In genomic region chr2:32284321-32284720, GRCh38 we compare ENCODE assay signal across 13 cellular contexts. TPM values are rescaled to one million over a fixed set of nuclear protein-coding genes. Genes with fewer than 3 reads are reported as not detected.
DNase-seq lines count a peak whose midpoint lies in the region; ATAC-seq and TF ChIP-seq lines count a peak whose summit lies in the region.
"Had no signal": no experiment of that assay in that cellular context is flagged by ENCODE, and none has a peak within 500 bp of the region (broad histone marks: within the 10 kb centered on the region; RNA-seq: fewer than 3 reads in every experiment).

No MANE protein-coding gene starts in this region.

- intact Hi-C loops in Right ventricle myocardium superior (cut with DNase I) = no loop called here
- intact Hi-C loops in left cardiac atrium (cut with DNase I) = no loop called here

- peaks cover 28% of the 10 kb centered on the region for H3K4me1 Mint-ChIP-seq in stimulated activated memory B cell treated with anti-CD40 and anti-IgM and Interleukin-4, amounts not matched to agents 10 μg/mL and 1 μg/mL and 100 μg/mL, for 72 hours

- H3K27me3 Mint-ChIP-seq in stimulated activated memory B cell treated with anti-CD40 and anti-IgM and Interleukin-4, amounts not matched to agents 10 μg/mL and 1 μg/mL and 100 μg/mL, for 72 hours = no peaks in the 10 kb centered on the region

- no peak for DNase-seq in Right ventricle myocardium superior
- no peak for DNase-seq in left cardiac atrium
- DNase-seq in NCI-H226 = peak; percentile 56
- no peak for DNase-seq in BE2C
- DNase-seq: gastrocnemius medialis, left colon, NCI-H1105 treated with DMSO at 0.1 percent for 48 hours, ovary had no signal

- peak overlapping the region; percentile 22 for H3K27ac Mint-ChIP-seq in stimulated activated memory B cell treated with anti-CD40 and anti-IgM and Interleukin-4, amounts not matched to agents 10 μg/mL and 1 μg/mL and 100 μg/mL, for 72 hours

- H3K4me1 ChIP-seq in BE2C = no peaks in the 10 kb centered on the region

- ATAC-seq in Right ventricle myocardium superior (ENCODE audit: poor library complexity) = peak; percentile 24
- ATAC-seq in left cardiac atrium = no peak
- peak; percentile 79 for ATAC-seq in esophagus mucosa
- ATAC-seq in stimulated activated memory B cell treated with anti-CD40 and anti-IgM and Interleukin-4, amounts not matched to agents 10 μg/mL and 1 μg/mL and 100 μg/mL, for 72 hours = peak; percentile 68
- no peak for ATAC-seq in GM18868 (IDR thresholded peaks at IDR 0.05; ENCODE audit: unreplicated experiment)
- ATAC-seq in GM21526 (IDR thresholded peaks at IDR 0.05; ENCODE audit: low FRiP score, unreplicated experiment) = no peak
- ATAC-seq: gastrocnemius medialis, left colon had no signal

- no peaks in the 10 kb centered on the region for H3K9me3 ChIP-seq in BE2C
- H3K9me3 ChIP-seq: gastrocnemius medialis, ovary had no signal

- no peak overlapping the region for H3K4me3 Mint-ChIP-seq in stimulated activated memory B cell treated with anti-CD40 and anti-IgM and Interleukin-4, amounts not matched to agents 10 μg/mL and 1 μg/mL and 100 μg/mL, for 72 hours

- peaks cover 13% of the 10 kb centered on the region for H3K36me3 ChIP-seq in BE2C
- H3K36me3 ChIP-seq: ovary had no signal

- TF ChIP-seq CTCF in BE2C (IDR thresholded peaks at IDR 0.05; ENCODE audit: low read depth, low read length) = no peak

- H3K9me3 Mint-ChIP-seq in stimulated activated memory B cell treated with anti-CD40 and anti-IgM and Interleukin-4, amounts not matched to agents 10 μg/mL and 1 μg/mL and 100 μg/mL, for 72 hours = no peaks in the 10 kb centered on the region

- no peaks in the 10 kb centered on the region for H3K27me3 ChIP-seq in BE2C
- H3K27me3 ChIP-seq: gastrocnemius medialis, ovary had no signal

- H3K4me3 ChIP-seq in BE2C (ENCODE audit: low read depth, low read length) = no peak overlapping the region
- H3K4me3 ChIP-seq: gastrocnemius medialis, ovary had no signal

- peaks cover 33% of the 10 kb centered on the region for H3K36me3 Mint-ChIP-seq in stimulated activated memory B cell treated with anti-CD40 and anti-IgM and Interleukin-4, amounts not matched to agents 10 μg/mL and 1 μg/mL and 100 μg/mL, for 72 hours

RNA-seq across cellular contexts. Expression of gene YIPF4, which starts 6.6 kb away (rescaled TPM):
- 67.5 TPM for total RNA-seq in Right ventricle myocardium superior
- total RNA-seq in left cardiac atrium = 10 to 100 TPM; 48.5 to 51.4 TPM
- total RNA-seq in esophagus mucosa = 22.3 TPM
- 13.7 TPM for polyA plus RNA-seq in BE2C (2012; ENCODE audit: insufficient read depth, insufficient read length, low read depth)

RNA-seq across cellular contexts. Expression of gene NLRC4, which starts 19.6 kb away (rescaled TPM):
- total RNA-seq in Right ventricle myocardium superior (1.1 TPM), left cardiac atrium (1 to 10 TPM; 1.7 to 2.3 TPM), esophagus mucosa (0.08 TPM)
- 1.5 TPM for polyA plus RNA-seq in BE2C (2012; ENCODE audit: insufficient read depth, insufficient read length, low read depth)
- total RNA-seq: chondrocyte had no signal

Comparison
In these comparisons a context has a peak if more than half of its experiments do, and no peak if none do; other contexts are left out.
1. ATAC-seq: peak in Right ventricle myocardium superior (single experiment), esophagus mucosa (single experiment) and stimulated activated memory B cell treated with anti-CD40 and anti-IgM and Interleukin-4, amounts not matched to agents 10 μg/mL and 1 μg/mL and 100 μg/mL, for 72 hours (single experiment); none in left cardiac atrium (0 of 2), GM18868 (single experiment) and GM21526 (single experiment).